1 cellular context compared by ENCODE assay signal in the genomic region with DNA sequence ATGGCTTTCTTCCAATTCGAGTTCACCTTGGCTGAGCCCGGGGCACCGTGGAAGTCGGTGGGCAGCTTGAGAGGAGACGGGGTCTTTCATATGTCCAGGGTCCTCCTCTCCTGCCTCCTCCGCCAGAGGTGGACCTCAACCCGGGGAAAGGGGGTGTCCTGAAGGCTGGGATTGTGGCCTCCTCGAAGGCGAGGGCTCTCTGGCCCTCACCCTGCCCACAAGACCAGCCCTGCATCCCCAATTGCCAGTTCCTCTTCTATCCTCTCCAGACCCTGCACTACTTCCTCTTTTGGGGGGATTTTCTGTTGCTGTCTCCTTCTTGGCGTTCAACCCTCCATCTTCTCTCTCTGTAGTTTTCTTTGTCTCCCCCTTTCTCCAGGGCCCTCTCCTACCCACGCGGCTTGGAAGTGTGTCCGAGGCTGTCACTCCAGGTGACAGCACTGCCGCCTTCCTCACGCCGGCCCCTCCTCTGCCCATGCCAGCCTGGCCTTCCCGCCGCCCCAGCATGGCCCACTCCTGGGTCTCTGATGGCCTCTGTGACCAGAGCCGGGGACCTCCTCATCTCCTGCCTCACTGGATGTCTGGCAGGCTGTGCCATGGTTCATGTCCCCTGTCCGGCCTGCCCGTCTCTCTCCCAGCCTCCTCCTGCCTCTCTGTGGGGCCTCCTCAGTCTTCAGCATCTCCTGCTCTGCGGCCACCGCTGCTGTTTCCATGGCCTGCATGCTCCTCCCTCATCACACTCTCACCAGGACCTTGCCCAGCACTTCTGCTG.
TF ChIP-seq lines count a peak whose summit lies in the region.

No MANE protein-coding gene starts in this region.

TF ChIP-seq in WTC11, 78 proteins besides CTCF, POLR2A, EP300 and RAD21 (continued from another document):
- TF ChIP-seq, protein P1, sequence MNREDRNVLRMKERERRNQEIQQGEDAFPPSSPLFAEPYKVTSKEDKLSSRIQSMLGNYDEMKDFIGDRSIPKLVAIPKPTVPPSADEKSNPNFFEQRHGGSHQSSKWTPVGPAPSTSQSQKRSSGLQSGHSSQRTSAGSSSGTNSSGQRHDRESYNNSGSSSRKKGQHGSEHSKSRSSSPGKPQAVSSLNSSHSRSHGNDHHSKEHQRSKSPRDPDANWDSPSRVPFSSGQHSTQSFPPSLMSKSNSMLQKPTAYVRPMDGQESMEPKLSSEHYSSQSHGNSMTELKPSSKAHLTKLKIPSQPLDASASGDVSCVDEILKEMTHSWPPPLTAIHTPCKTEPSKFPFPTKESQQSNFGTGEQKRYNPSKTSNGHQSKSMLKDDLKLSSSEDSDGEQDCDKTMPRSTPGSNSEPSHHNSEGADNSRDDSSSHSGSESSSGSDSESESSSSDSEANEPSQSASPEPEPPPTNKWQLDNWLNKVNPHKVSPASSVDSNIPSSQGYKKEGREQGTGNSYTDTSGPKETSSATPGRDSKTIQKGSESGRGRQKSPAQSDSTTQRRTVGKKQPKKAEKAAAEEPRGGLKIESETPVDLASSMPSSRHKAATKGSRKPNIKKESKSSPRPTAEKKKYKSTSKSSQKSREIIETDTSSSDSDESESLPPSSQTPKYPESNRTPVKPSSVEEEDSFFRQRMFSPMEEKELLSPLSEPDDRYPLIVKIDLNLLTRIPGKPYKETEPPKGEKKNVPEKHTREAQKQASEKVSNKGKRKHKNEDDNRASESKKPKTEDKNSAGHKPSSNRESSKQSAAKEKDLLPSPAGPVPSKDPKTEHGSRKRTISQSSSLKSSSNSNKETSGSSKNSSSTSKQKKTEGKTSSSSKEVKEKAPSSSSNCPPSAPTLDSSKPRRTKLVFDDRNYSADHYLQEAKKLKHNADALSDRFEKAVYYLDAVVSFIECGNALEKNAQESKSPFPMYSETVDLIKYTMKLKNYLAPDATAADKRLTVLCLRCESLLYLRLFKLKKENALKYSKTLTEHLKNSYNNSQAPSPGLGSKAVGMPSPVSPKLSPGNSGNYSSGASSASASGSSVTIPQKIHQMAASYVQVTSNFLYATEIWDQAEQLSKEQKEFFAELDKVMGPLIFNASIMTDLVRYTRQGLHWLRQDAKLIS (CRISPR knock-in tag; IDR thresholded peaks at IDR 0.05; ENCODE audit: borderline replicate concordance) = no peak
- TF ChIP-seq CREM (CRISPR knock-in tag; IDR thresholded peaks at IDR 0.05) (no peak), ZNF396 (CRISPR knock-in tag; IDR thresholded peaks at IDR 0.05; ENCODE audit: borderline replicate concordance) (no peak), SP1 (CRISPR knock-in tag; conservative IDR thresholded peaks at IDR 0.05) (no peak), NFYB (CRISPR knock-in tag; conservative IDR thresholded peaks at IDR 0.05; ENCODE audit: low read depth) (no peak), GRHL2 (CRISPR knock-in tag; IDR thresholded peaks at IDR 0.05; ENCODE audit: insufficient replicate concordance, severe bottlenecking) (no peak), SMAD4 (CRISPR knock-in tag; IDR thresholded peaks at IDR 0.05) (no peak), CBFB (CRISPR knock-in tag; IDR thresholded peaks at IDR 0.05; ENCODE audit: low read depth) (no peak), FOXK1 (CRISPR knock-in tag; IDR thresholded peaks at IDR 0.05) (no peak)
- TF ChIP-seq, protein P2, sequence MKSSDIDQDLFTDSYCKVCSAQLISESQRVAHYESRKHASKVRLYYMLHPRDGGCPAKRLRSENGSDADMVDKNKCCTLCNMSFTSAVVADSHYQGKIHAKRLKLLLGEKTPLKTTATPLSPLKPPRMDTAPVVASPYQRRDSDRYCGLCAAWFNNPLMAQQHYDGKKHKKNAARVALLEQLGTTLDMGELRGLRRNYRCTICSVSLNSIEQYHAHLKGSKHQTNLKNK (CRISPR knock-in tag; IDR thresholded peaks at IDR 0.05) = no peak
- TF ChIP-seq, protein P3, sequence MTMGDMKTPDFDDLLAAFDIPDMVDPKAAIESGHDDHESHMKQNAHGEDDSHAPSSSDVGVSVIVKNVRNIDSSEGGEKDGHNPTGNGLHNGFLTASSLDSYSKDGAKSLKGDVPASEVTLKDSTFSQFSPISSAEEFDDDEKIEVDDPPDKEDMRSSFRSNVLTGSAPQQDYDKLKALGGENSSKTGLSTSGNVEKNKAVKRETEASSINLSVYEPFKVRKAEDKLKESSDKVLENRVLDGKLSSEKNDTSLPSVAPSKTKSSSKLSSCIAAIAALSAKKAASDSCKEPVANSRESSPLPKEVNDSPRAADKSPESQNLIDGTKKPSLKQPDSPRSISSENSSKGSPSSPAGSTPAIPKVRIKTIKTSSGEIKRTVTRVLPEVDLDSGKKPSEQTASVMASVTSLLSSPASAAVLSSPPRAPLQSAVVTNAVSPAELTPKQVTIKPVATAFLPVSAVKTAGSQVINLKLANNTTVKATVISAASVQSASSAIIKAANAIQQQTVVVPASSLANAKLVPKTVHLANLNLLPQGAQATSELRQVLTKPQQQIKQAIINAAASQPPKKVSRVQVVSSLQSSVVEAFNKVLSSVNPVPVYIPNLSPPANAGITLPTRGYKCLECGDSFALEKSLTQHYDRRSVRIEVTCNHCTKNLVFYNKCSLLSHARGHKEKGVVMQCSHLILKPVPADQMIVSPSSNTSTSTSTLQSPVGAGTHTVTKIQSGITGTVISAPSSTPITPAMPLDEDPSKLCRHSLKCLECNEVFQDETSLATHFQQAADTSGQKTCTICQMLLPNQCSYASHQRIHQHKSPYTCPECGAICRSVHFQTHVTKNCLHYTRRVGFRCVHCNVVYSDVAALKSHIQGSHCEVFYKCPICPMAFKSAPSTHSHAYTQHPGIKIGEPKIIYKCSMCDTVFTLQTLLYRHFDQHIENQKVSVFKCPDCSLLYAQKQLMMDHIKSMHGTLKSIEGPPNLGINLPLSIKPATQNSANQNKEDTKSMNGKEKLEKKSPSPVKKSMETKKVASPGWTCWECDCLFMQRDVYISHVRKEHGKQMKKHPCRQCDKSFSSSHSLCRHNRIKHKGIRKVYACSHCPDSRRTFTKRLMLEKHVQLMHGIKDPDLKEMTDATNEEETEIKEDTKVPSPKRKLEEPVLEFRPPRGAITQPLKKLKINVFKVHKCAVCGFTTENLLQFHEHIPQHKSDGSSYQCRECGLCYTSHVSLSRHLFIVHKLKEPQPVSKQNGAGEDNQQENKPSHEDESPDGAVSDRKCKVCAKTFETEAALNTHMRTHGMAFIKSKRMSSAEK (CRISPR knock-in tag; IDR thresholded peaks at IDR 0.05; ENCODE audit: borderline replicate concordance) = no peak
- TF ChIP-seq, protein P4, sequence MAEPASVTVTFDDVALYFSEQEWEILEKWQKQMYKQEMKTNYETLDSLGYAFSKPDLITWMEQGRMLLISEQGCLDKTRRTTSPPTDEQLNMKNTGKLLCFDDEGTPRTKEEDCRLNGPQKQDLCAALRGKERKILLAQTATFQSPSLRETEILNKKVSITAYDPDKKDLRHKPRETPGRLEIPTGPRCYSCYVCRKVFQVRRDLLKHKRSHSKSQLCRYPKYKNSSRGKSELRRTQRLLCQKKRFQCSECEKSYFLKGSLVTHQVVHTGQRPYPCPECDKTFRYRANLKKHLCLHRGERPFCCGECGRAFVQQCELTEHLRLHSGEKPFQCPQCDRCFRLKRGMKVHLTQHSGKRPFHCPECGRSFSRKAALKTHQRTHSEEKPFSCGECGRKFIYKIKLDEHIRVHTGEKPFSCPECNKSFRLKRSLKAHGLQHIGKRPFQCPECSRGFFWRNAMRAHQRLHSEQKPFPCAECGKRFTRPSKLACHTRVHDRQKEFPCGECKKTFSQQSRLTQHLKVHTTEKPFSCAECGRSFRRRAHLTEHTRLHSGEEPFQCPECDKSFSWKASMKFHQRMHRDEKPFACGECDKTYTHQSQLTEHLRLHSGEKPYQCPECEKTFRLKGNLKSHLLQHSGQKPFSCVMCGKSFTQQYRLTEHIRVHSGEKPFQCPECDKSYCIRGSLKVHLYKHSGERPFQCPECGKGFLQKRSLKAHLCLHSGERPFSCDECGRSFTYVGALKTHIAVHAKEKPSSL (CRISPR knock-in tag; conservative IDR thresholded peaks at IDR 0.05) = no peak
